ENCODE assay signal across 13 cellular contexts in genomic region chr5:73938280-73938937, GRCh38.
A peak's percentile ranks its signal among the peaks of the same experiment; 100 is the strongest.
DNase-seq lines count a peak whose midpoint lies in the region; ATAC-seq and TF ChIP-seq lines count a peak whose summit lies in the region.
"Had no signal": no experiment of that assay in that cellular context is flagged by ENCODE, and none has a peak within 500 bp of the region (broad histone marks: within the 10 kb centered on the region; RNA-seq: fewer than 3 reads in every experiment).

No MANE protein-coding gene starts in this region.

- ATAC-seq in left lung: peak; percentile 52
- ATAC-seq: activated CD4-positive, CD25-positive, alpha-beta regulatory T cell treated with anti-CD3 and anti-CD28 coated beads, Interleukin-2, amount 50 U/mL, for 24 hours; stimulated activated naive CD8-positive, alpha-beta T cell treated with anti-CD3 and anti-CD28 coated beads, Interleukin-15, Interleukin-2, amounts not matched to agents 100 U/mL and 50 U/mL, for 24 hours had no signal

- peaks cover 24% of the 10 kb centered on the region for H3K36me3 ChIP-seq in MG63
- no peaks in the 10 kb centered on the region for H3K36me3 ChIP-seq in breast epithelium
- no peaks in the 10 kb centered on the region for H3K36me3 ChIP-seq in left lung
- H3K36me3 ChIP-seq in WERI-Rb-1: no peaks in the 10 kb centered on the region
- peaks cover 0 to 11% (median 0%) of the 10 kb centered on the region in 3 donors for H3K36me3 ChIP-seq in esophagus squamous epithelium
- H3K36me3 ChIP-seq: BLaER1 had no signal

- peak; percentile 91 for DNase-seq in AG08395 (ENCODE audit: low spot score)
- peak; percentile 59 for DNase-seq in MG63
- DNase-seq in breast epithelium (ENCODE audit: low spot score in 2 of 2): peak in 1 of 2 donors; percentile 67
- DNase-seq in left lung: no peak
- no peak for DNase-seq in OCI-M2 (lab: John Stamatoyannopoulos, UW; ENCODE audit: unreplicated experiment)
- DNase-seq in WERI-Rb-1: no peak
- no peak for DNase-seq in esophagus squamous epithelium (lab: John Stamatoyannopoulos, UW)
- DNase-seq in OCI-M1 (lab: John Stamatoyannopoulos, UW): no peak
- DNase-seq: activated naive CD4-positive, alpha-beta T cell; MM.1S; stimulated activated naive CD8-positive, alpha-beta T cell treated with anti-CD3 and anti-CD28 coated beads, Interleukin-15, Interleukin-2, amounts not matched to agents 100 U/mL and 50 U/mL, for 24 hours had no signal

- no peak for TF ChIP-seq CTCF in breast epithelium (IDR thresholded peaks at IDR 0.05)
- no peak for TF ChIP-seq CTCF in left lung (IDR thresholded peaks at IDR 0.05)
- no peak for TF ChIP-seq CTCF in WERI-Rb-1 (IDR thresholded peaks at IDR 0.05; ENCODE audit: low read depth, low read length)
- no peak for TF ChIP-seq CTCF in esophagus squamous epithelium (IDR thresholded peaks at IDR 0.05)

- TF ChIP-seq POLR2A in breast epithelium (IDR thresholded peaks at IDR 0.05): no peak
- no peak for TF ChIP-seq POLR2A in esophagus squamous epithelium (IDR thresholded peaks at IDR 0.05)

- peak overlapping the region; percentile 89 to 92 for H3K27ac ChIP-seq in breast epithelium
- no peak overlapping the region for H3K27ac ChIP-seq in left lung
- no peak overlapping the region for H3K27ac ChIP-seq in WERI-Rb-1
- H3K27ac ChIP-seq in esophagus squamous epithelium: peak overlapping the region in 1 of 4 donors; percentile 31
- H3K27ac ChIP-seq: BLaER1 had no signal

- intact Hi-C loops in breast epithelium (cut with DNase I; ENCODE audit: low total_unique reads): no loop called here
- intact Hi-C loops in left lung (cut with DNase I): no loop called here
- intact Hi-C loops in esophagus squamous epithelium (cut with DNase I): no loop called here

- WGBS in esophagus squamous epithelium, 2 donors: 45 to 51% methylated on average over 5 of the region's 5 CpGs

- H3K4me1 ChIP-seq in breast epithelium: no peaks in the 10 kb centered on the region
- H3K4me1 ChIP-seq in left lung: no peaks in the 10 kb centered on the region
- H3K4me1 ChIP-seq in esophagus squamous epithelium: no peaks in the 10 kb centered on the region
- H3K4me1 ChIP-seq: BLaER1 had no signal

- H3K27me3 ChIP-seq in MG63 (no peaks in the 10 kb centered on the region), breast epithelium (no peaks in the 10 kb centered on the region), left lung (no peaks in the 10 kb centered on the region), WERI-Rb-1 (ENCODE audit: insufficient read depth, low read depth, severe bottlenecking) (no peaks in the 10 kb centered on the region), esophagus squamous epithelium (no peaks in the 10 kb centered on the region)
- H3K27me3 ChIP-seq: BLaER1 had no signal

- H3K9me3 ChIP-seq in MG63 (peaks cover 2% of the 10 kb centered on the region; the same call in 1 of the 2 replicates), breast epithelium (no peaks in the 10 kb centered on the region), left lung (peaks cover 0 to 8% of the 10 kb centered on the region in 2 donors), WERI-Rb-1 (ENCODE audit: severe bottlenecking) (no peaks in the 10 kb centered on the region), esophagus squamous epithelium (peaks cover 0 to 9% (median 0%) of the 10 kb centered on the region in 3 donors)
- H3K9me3 ChIP-seq: BLaER1 had no signal

- H3K4me3 ChIP-seq in MG63 (no peak overlapping the region), breast epithelium (peak overlapping the region in 1 of 3 donors; percentile 21), left lung (no peak overlapping the region), WERI-Rb-1 (ENCODE audit: low read depth, low read length) (no peak overlapping the region), esophagus squamous epithelium (no peak overlapping the region)
- H3K4me3 ChIP-seq: BLaER1 had no signal

Comparison
In these comparisons a context has a peak if more than half of its experiments do, and no peak if none do; other contexts are left out.
1. DNase-seq: peak in AG08395 (single experiment) and MG63 (single experiment); none in left lung (0 of 2), OCI-M2 (single experiment), WERI-Rb-1 (single experiment), esophagus squamous epithelium (single experiment) and OCI-M1 (single experiment).
2. H3K27ac ChIP-seq: peak in breast epithelium (2 of 2); none in left lung (0 of 2) and WERI-Rb-1 (single experiment).